In genomic region chr9:110131499-110131898, GRCh38 we compare ENCODE assay signal across 16 cellular contexts.
DNase-seq lines count a peak whose midpoint lies in the region; ATAC-seq and TF ChIP-seq lines count a peak whose summit lies in the region.
"Had no signal": no experiment of that assay in that cellular context is flagged by ENCODE, and none has a peak within 500 bp of the region (broad histone marks: within the 10 kb centered on the region; RNA-seq: fewer than 3 reads in every experiment).

No MANE protein-coding gene starts in this region.

- no peak overlapping the region for H3K4me3 Mint-ChIP-seq in T-helper 1 cell treated with Interleukin-12 subunit alpha and Interleukin-12 subunit beta and Interleukin-4 antibody, amounts not matched to agents 30 μg/mL and 1 μg/mL, for 36 hours
- peak overlapping the region; percentile 37 for H3K4me3 Mint-ChIP-seq in type B pancreatic cell

- H3K36me3 Mint-ChIP-seq in T-helper 1 cell treated with Interleukin-12 subunit alpha and Interleukin-12 subunit beta and Interleukin-4 antibody, amounts not matched to agents 30 μg/mL and 1 μg/mL, for 36 hours (ENCODE audit: low read depth), result peaks cover 9% of the 10 kb centered on the region
- H3K36me3 Mint-ChIP-seq in type B pancreatic cell, result peaks cover 12% of the 10 kb centered on the region

- no peak for DNase-seq in T-helper 1 cell
- DNase-seq in amniotic epithelial cell (ENCODE audit: low read depth), result peak; percentile 75
- DNase-seq in kidney tubule cell (ENCODE audit: low spot score), result peak; percentile 91
- no peak for DNase-seq in type B pancreatic cell (ENCODE audit: extremely low spot score, unreplicated experiment)
- no peak for DNase-seq in omental fat pad (ENCODE audit: low spot score)
- DNase-seq: activated CD4-positive, alpha-beta T cell treated with anti-CD3 and anti-CD28 coated beads for 48 hours; aorta; COR-L47; effector CD4-positive, alpha-beta T cell; left lung; NCI-H2029 treated with DMSO at 0.1 percent for 48 hours; NK-92 treated with Interleukin-12 subunit alpha and Interleukin-12 subunit beta, amount 100 ng/mL, for 24 hours; small intestine had no signal

- H3K27ac Mint-ChIP-seq in T-helper 1 cell treated with Interleukin-12 subunit alpha and Interleukin-12 subunit beta and Interleukin-4 antibody, amounts not matched to agents 30 μg/mL and 1 μg/mL, for 36 hours, result peak overlapping the region; percentile 26
- H3K27ac Mint-ChIP-seq in type B pancreatic cell, result peak overlapping the region; percentile 90

- TF ChIP-seq CTCF in type B pancreatic cell (conservative IDR thresholded peaks at IDR 0.05), result no peak
- TF ChIP-seq CTCF in omental fat pad (IDR thresholded peaks at IDR 0.05), result no peak

- no peaks in the 10 kb centered on the region for H3K9me3 Mint-ChIP-seq in T-helper 1 cell treated with Interleukin-12 subunit alpha and Interleukin-12 subunit beta and Interleukin-4 antibody, amounts not matched to agents 30 μg/mL and 1 μg/mL, for 36 hours
- peaks cover 6% of the 10 kb centered on the region for H3K9me3 Mint-ChIP-seq in type B pancreatic cell

- ATAC-seq in HG03354 (IDR thresholded peaks at IDR 0.05; ENCODE audit: poor library complexity, severe bottlenecking, unreplicated experiment), result no peak
- ATAC-seq in GM19463 (IDR thresholded peaks at IDR 0.05; ENCODE audit: unreplicated experiment), result no peak
- no peak for ATAC-seq in omental fat pad (ENCODE audit: low FRiP score)
- ATAC-seq: left lung had no signal

- no peaks in the 10 kb centered on the region for H3K27me3 Mint-ChIP-seq in T-helper 1 cell treated with Interleukin-12 subunit alpha and Interleukin-12 subunit beta and Interleukin-4 antibody, amounts not matched to agents 30 μg/mL and 1 μg/mL, for 36 hours (ENCODE audit: low read depth)
- no peaks in the 10 kb centered on the region for H3K27me3 Mint-ChIP-seq in type B pancreatic cell

- H3K4me1 Mint-ChIP-seq in T-helper 1 cell treated with Interleukin-12 subunit alpha and Interleukin-12 subunit beta and Interleukin-4 antibody, amounts not matched to agents 30 μg/mL and 1 μg/mL, for 36 hours (ENCODE audit: low read depth), result peaks cover 25% of the 10 kb centered on the region
- peaks cover 46% of the 10 kb centered on the region for H3K4me1 Mint-ChIP-seq in type B pancreatic cell (ENCODE audit: unreplicated experiment)

Comparison
In these comparisons a context has a peak if more than half of its experiments do, and no peak if none do; other contexts are left out.
1. DNase-seq: peak in amniotic epithelial cell (single experiment) and kidney tubule cell (single experiment); none in T-helper 1 cell (0 of 5), type B pancreatic cell (single experiment) and omental fat pad (single experiment).